In genomic region chr2:159713691-159714585, GRCh38 we compare ENCODE assay signal across 8 cellular contexts. TPM values are rescaled to one million over a fixed set of nuclear protein-coding genes. Genes with fewer than 3 reads are reported as not detected.
A peak's percentile ranks its signal among the peaks of the same experiment; 100 is the strongest.
DNase-seq lines count a peak whose midpoint lies in the region; ATAC-seq and TF ChIP-seq lines count a peak whose summit lies in the region.

No MANE protein-coding gene starts in this region.

- no peak for ATAC-seq in DND-41 (ENCODE audit: insufficient read depth, low read depth)
- no peak for ATAC-seq in HG03196 (IDR thresholded peaks at IDR 0.05; ENCODE audit: unreplicated experiment)
- ATAC-seq in HG03159 (IDR thresholded peaks at IDR 0.05; ENCODE audit: unreplicated experiment): no peak

- DNase-seq in DND-41 (no peak), LHCN-M2 (ENCODE audit: low read depth) (peak; percentile 65), amniotic epithelial cell (ENCODE audit: low read depth) (peak; percentile 88), kidney tubule cell (ENCODE audit: low spot score) (peak; percentile 40), testis (no peak), HuH-7.5 (ENCODE audit: low spot score) (no peak)

- H3K36me3 ChIP-seq in DND-41 (ENCODE audit: insufficient read depth, low read length) (peaks cover 53% of the 10 kb centered on the region), testis (ENCODE audit: low read depth, missing control alignments) (no peaks in the 10 kb centered on the region)

- H3K9me3 ChIP-seq in DND-41 (ENCODE audit: insufficient read depth, low read length, severe bottlenecking) (no peaks in the 10 kb centered on the region), testis (no peaks in the 10 kb centered on the region)

- H3K79me2 ChIP-seq in DND-41 (ENCODE audit: insufficient read depth, low read length): peaks cover 78% of the 10 kb centered on the region

- intact Hi-C loops in testis (cut with DNase I; ENCODE audit: low total_unique reads): no loop called here

- H3K27me3 ChIP-seq in DND-41 (ENCODE audit: insufficient read depth, low read length, poor library complexity) (no peaks in the 10 kb centered on the region), testis (no peaks in the 10 kb centered on the region)

- no peak overlapping the region for H2AFZ ChIP-seq in DND-41 (ENCODE audit: low read depth, low read length)

- H3K4me3 ChIP-seq in DND-41 (ENCODE audit: low read depth in 1 of 2, low read length in 2 of 2) (peak overlapping the region; percentile 85 to 90; a peak in 3 of 4 replicates), testis (peak overlapping the region; percentile 95 to 97)

- H3K27ac ChIP-seq in DND-41 (ENCODE audit: low read length): peak overlapping the region; percentile 100
- H3K27ac ChIP-seq in testis: peak overlapping the region; percentile 98 to 100

- TF ChIP-seq POLR2A in testis (IDR thresholded peaks at IDR 0.05): no peak

- H4K20me1 ChIP-seq in DND-41 (ENCODE audit: insufficient read depth, low read length): peaks cover 54% of the 10 kb centered on the region

- H3K9ac ChIP-seq in DND-41 (ENCODE audit: low read depth, low read length): peak overlapping the region; percentile 95

- H3K4me1 ChIP-seq in DND-41 (ENCODE audit: insufficient read depth, low read length): peaks cover 51% of the 10 kb centered on the region
- H3K4me1 ChIP-seq in testis: peaks cover 23% of the 10 kb centered on the region

- TF ChIP-seq CTCF in DND-41 (IDR thresholded peaks at IDR 0.05; ENCODE audit: borderline replicate concordance, extremely low read depth, low read length, poor library complexity, severe bottlenecking) (no peak), testis (IDR thresholded peaks at IDR 0.05) (no peak)

- H3K4me2 ChIP-seq in DND-41 (ENCODE audit: insufficient read depth, low read length): peak overlapping the region; percentile 72

- 24 to 25% methylated on average over 5 of the region's 5 CpGs for WGBS in testis, 2 donors

RNA-seq across cellular contexts. Expression of gene MARCHF7, which starts 1.6 kb away (rescaled TPM):
- total RNA-seq in LHCN-M2 (2014; rRNA removed) (98.2 and 124 TPM in 2 replicates), testis (100 to 1,000 TPM in 1 of 2 donors, 10 to 100 TPM in 1; 89.4 to 115 TPM)
- 21.0 TPM for polyA plus RNA-seq in LHCN-M2 (2012)
- 97.8 TPM for polyA plus RNA-seq in testis (ENCODE audit: insufficient read depth, low read depth, low replicate concordance)

Comparison
In these comparisons a context has a peak if more than half of its experiments do, and no peak if none do; other contexts are left out.
1. DNase-seq: peak in LHCN-M2 (single experiment), amniotic epithelial cell (single experiment) and kidney tubule cell (single experiment); none in DND-41 (single experiment), testis (single experiment) and HuH-7.5 (single experiment).